2 cellular contexts compared by ENCODE assay signal in genomic region chr7:116394106-116394505, GRCh38.
TF ChIP-seq lines count a peak whose summit lies in the region.

No MANE protein-coding gene starts in this region.

TF ChIP-seq in A549, 52 proteins besides CTCF, POLR2A, EP300 and RAD21 (continued from another document):
- TF ChIP-seq, protein P1, sequence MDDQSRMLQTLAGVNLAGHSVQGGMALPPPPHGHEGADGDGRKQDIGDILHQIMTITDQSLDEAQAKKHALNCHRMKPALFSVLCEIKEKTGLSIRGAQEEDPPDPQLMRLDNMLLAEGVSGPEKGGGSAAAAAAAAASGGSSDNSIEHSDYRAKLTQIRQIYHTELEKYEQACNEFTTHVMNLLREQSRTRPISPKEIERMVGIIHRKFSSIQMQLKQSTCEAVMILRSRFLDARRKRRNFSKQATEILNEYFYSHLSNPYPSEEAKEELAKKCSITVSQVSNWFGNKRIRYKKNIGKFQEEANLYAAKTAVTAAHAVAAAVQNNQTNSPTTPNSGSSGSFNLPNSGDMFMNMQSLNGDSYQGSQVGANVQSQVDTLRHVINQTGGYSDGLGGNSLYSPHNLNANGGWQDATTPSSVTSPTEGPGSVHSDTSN (IDR thresholded peaks at IDR 0.05), result no peak
- TF ChIP-seq, protein P2, sequence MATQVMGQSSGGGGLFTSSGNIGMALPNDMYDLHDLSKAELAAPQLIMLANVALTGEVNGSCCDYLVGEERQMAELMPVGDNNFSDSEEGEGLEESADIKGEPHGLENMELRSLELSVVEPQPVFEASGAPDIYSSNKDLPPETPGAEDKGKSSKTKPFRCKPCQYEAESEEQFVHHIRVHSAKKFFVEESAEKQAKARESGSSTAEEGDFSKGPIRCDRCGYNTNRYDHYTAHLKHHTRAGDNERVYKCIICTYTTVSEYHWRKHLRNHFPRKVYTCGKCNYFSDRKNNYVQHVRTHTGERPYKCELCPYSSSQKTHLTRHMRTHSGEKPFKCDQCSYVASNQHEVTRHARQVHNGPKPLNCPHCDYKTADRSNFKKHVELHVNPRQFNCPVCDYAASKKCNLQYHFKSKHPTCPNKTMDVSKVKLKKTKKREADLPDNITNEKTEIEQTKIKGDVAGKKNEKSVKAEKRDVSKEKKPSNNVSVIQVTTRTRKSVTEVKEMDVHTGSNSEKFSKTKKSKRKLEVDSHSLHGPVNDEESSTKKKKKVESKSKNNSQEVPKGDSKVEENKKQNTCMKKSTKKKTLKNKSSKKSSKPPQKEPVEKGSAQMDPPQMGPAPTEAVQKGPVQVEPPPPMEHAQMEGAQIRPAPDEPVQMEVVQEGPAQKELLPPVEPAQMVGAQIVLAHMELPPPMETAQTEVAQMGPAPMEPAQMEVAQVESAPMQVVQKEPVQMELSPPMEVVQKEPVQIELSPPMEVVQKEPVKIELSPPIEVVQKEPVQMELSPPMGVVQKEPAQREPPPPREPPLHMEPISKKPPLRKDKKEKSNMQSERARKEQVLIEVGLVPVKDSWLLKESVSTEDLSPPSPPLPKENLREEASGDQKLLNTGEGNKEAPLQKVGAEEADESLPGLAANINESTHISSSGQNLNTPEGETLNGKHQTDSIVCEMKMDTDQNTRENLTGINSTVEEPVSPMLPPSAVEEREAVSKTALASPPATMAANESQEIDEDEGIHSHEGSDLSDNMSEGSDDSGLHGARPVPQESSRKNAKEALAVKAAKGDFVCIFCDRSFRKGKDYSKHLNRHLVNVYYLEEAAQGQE (IDR thresholded peaks at IDR 0.05), result no peak
- TF ChIP-seq HMGXB4 (CRISPR knock-in tag; IDR thresholded peaks at IDR 0.05; ENCODE audit: borderline replicate concordance), result no peak
- no peak for TF ChIP-seq FOSL2 (IDR thresholded peaks at IDR 0.05)
- TF ChIP-seq FOSL2 (CRISPR knock-in tag; IDR thresholded peaks at IDR 0.05), result no peak
- no peak for TF ChIP-seq E2F6 (IDR thresholded peaks at IDR 0.05; ENCODE audit: borderline replicate concordance, low read depth)
- TF ChIP-seq POLR2AphosphoS2 (conservative IDR thresholded peaks at IDR 0.05; ENCODE audit: low read length), result no peak
TF ChIP-seq in A549: peak in this region for 0.

TF ChIP-seq in GM23338, 12 proteins besides CTCF, POLR2A, EP300 and RAD21 (continued from another document):
- no peak for TF ChIP-seq ETS1 (IDR thresholded peaks at IDR 0.05)
- TF ChIP-seq EZH2phosphoT487 (IDR thresholded peaks at IDR 0.05; ENCODE audit: unreplicated experiment), result no peak
- no peak for TF ChIP-seq ZNF331 (CRISPR knock-in tag; IDR thresholded peaks at IDR 0.05; ENCODE audit: low read depth)
- TF ChIP-seq POLR2AphosphoS5 (IDR thresholded peaks at IDR 0.05; ENCODE audit: low read depth), result no peak
- no peak for TF ChIP-seq ZNF114 (CRISPR knock-in tag; IDR thresholded peaks at IDR 0.05)
- TF ChIP-seq, protein P3, sequence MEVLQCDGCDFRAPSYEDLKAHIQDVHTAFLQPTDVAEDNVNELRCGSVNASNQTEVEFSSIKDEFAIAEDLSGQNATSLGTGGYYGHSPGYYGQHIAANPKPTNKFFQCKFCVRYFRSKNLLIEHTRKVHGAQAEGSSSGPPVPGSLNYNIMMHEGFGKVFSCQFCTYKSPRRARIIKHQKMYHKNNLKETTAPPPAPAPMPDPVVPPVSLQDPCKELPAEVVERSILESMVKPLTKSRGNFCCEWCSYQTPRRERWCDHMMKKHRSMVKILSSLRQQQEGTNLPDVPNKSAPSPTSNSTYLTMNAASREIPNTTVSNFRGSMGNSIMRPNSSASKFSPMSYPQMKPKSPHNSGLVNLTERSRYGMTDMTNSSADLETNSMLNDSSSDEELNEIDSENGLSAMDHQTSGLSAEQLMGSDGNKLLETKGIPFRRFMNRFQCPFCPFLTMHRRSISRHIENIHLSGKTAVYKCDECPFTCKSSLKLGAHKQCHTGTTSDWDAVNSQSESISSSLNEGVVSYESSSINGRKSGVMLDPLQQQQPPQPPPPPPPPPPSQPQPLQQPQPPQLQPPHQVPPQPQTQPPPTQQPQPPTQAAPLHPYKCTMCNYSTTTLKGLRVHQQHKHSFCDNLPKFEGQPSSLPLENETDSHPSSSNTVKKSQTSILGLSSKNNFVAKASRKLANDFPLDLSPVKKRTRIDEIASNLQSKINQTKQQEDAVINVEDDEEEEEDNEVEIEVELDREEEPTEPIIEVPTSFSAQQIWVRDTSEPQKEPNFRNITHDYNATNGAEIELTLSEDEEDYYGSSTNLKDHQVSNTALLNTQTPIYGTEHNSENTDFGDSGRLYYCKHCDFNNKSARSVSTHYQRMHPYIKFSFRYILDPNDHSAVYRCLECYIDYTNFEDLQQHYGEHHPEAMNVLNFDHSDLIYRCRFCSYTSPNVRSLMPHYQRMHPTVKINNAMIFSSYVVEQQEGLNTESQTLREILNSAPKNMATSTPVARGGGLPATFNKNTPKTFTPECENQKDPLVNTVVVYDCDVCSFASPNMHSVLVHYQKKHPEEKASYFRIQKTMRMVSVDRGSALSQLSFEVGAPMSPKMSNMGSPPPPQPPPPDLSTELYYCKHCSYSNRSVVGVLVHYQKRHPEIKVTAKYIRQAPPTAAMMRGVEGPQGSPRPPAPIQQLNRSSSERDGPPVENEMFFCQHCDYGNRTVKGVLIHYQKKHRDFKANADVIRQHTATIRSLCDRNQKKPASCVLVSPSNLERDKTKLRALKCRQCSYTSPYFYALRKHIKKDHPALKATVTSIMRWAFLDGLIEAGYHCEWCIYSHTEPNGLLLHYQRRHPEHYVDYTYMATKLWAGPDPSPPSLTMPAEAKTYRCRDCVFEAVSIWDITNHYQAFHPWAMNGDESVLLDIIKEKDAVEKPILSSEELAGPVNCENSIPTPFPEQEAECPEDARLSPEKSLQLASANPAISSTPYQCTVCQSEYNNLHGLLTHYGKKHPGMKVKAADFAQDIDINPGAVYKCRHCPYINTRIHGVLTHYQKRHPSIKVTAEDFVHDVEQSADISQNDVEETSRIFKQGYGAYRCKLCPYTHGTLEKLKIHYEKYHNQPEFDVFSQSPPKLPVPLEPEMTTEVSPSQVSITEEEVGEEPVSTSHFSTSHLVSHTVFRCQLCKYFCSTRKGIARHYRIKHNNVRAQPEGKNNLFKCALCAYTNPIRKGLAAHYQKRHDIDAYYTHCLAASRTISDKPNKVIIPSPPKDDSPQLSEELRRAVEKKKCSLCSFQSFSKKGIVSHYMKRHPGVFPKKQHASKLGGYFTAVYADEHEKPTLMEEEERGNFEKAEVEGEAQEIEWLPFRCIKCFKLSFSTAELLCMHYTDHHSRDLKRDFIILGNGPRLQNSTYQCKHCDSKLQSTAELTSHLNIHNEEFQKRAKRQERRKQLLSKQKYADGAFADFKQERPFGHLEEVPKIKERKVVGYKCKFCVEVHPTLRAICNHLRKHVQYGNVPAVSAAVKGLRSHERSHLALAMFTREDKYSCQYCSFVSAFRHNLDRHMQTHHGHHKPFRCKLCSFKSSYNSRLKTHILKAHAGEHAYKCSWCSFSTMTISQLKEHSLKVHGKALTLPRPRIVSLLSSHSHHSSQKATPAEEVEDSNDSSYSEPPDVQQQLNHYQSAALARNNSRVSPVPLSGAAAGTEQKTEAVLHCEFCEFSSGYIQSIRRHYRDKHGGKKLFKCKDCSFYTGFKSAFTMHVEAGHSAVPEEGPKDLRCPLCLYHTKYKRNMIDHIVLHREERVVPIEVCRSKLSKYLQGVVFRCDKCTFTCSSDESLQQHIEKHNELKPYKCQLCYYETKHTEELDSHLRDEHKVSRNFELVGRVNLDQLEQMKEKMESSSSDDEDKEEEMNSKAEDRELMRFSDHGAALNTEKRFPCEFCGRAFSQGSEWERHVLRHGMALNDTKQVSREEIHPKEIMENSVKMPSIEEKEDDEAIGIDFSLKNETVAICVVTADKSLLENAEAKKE (CRISPR knock-in tag; IDR thresholded peaks at IDR 0.05), result no peak
